ENCODE assay signal across 2 cellular contexts in the genomic region with DNA sequence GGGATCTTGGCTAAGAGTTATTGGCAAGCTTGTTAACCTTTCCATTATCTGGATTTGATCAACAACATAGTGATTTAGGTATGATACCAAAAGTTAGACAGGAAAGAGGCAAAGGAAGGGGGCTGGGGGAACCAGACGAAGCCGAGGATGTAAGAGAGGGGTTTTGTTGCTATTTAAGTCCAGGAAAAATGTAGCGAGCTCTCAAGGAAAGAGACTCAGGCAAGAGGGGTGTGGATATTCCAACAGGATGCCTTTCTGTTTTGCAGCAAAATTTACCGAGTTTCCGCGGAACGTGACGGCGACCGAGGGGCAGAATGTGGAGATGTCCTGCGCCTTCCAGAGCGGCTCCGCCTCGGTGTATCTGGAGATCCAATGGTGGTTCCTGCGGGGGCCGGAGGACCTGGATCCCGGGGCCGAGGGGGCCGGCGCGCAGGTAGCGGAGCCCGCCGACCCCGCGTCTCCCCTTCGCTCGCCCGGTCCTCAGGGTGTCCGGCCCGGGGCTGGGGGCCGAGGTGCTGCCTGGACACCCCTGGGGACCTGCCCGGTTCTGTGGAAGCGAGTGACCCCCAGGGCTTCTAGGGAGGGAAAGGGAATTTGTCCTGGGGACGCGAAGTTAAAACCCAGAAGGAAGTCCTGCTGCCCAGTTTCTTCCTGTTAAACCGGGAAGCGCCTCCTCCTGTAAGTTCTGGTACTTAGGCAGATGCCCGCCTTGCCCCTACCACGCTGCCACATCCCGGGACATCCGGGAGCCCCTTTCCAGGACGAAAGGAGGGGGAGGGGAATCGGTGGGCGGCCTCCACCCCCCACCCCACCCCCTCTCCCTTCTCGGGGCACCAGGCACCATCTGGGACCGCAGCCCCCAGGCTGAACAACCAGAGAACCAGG.
TF ChIP-seq lines count a peak whose summit lies in the region.

No MANE protein-coding gene starts in this region.

TF ChIP-seq in SK-N-SH, 30 proteins besides CTCF, POLR2A, EP300 and RAD21:
- no peak for TF ChIP-seq SMC3 (IDR thresholded peaks at IDR 0.05; ENCODE audit: low read depth, low read length)
- TF ChIP-seq, protein P1, sequence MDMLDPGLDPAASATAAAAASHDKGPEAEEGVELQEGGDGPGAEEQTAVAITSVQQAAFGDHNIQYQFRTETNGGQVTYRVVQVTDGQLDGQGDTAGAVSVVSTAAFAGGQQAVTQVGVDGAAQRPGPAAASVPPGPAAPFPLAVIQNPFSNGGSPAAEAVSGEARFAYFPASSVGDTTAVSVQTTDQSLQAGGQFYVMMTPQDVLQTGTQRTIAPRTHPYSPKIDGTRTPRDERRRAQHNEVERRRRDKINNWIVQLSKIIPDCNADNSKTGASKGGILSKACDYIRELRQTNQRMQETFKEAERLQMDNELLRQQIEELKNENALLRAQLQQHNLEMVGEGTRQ (IDR thresholded peaks at IDR 0.05; ENCODE audit: borderline replicate concordance, low read depth, low read length): no peak
- no peak for TF ChIP-seq TCF12 (IDR thresholded peaks at IDR 0.05)
- no peak for TF ChIP-seq SIN3A (IDR thresholded peaks at IDR 0.05; ENCODE audit: borderline replicate concordance, low read depth, low read length)
- TF ChIP-seq JUND (IDR thresholded peaks at IDR 0.05): no peak
- TF ChIP-seq, protein P2, sequence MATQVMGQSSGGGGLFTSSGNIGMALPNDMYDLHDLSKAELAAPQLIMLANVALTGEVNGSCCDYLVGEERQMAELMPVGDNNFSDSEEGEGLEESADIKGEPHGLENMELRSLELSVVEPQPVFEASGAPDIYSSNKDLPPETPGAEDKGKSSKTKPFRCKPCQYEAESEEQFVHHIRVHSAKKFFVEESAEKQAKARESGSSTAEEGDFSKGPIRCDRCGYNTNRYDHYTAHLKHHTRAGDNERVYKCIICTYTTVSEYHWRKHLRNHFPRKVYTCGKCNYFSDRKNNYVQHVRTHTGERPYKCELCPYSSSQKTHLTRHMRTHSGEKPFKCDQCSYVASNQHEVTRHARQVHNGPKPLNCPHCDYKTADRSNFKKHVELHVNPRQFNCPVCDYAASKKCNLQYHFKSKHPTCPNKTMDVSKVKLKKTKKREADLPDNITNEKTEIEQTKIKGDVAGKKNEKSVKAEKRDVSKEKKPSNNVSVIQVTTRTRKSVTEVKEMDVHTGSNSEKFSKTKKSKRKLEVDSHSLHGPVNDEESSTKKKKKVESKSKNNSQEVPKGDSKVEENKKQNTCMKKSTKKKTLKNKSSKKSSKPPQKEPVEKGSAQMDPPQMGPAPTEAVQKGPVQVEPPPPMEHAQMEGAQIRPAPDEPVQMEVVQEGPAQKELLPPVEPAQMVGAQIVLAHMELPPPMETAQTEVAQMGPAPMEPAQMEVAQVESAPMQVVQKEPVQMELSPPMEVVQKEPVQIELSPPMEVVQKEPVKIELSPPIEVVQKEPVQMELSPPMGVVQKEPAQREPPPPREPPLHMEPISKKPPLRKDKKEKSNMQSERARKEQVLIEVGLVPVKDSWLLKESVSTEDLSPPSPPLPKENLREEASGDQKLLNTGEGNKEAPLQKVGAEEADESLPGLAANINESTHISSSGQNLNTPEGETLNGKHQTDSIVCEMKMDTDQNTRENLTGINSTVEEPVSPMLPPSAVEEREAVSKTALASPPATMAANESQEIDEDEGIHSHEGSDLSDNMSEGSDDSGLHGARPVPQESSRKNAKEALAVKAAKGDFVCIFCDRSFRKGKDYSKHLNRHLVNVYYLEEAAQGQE (IDR thresholded peaks at IDR 0.05; ENCODE audit: low read depth, low read length): no peak
- TF ChIP-seq FOXM1 (IDR thresholded peaks at IDR 0.05; ENCODE audit: low read depth): no peak
- no peak for TF ChIP-seq YY1 (IDR thresholded peaks at IDR 0.05; ENCODE audit: low read depth)
- TF ChIP-seq, protein P3, sequence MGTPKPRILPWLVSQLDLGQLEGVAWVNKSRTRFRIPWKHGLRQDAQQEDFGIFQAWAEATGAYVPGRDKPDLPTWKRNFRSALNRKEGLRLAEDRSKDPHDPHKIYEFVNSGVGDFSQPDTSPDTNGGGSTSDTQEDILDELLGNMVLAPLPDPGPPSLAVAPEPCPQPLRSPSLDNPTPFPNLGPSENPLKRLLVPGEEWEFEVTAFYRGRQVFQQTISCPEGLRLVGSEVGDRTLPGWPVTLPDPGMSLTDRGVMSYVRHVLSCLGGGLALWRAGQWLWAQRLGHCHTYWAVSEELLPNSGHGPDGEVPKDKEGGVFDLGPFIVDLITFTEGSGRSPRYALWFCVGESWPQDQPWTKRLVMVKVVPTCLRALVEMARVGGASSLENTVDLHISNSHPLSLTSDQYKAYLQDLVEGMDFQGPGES (IDR thresholded peaks at IDR 0.05; ENCODE audit: low read depth, low read length): no peak
- TF ChIP-seq GATA2 (CRISPR knock-in tag; IDR thresholded peaks at IDR 0.05): no peak
TF ChIP-seq in SK-N-SH: peak in this region for 0.

TF ChIP-seq in SK-N-SH treated with all-trans-retinoic acid at 6 μM for 48 hours, 23 proteins besides CTCF, POLR2A, EP300 and RAD21:
- TF ChIP-seq BACH2 (CRISPR knock-in tag; IDR thresholded peaks at IDR 0.05; ENCODE audit: borderline replicate concordance): no peak
- no peak for TF ChIP-seq ZFP30 (CRISPR knock-in tag; IDR thresholded peaks at IDR 0.05)
- no peak for TF ChIP-seq ZNF8 (CRISPR knock-in tag; IDR thresholded peaks at IDR 0.05)
- TF ChIP-seq ISL1 (CRISPR knock-in tag; IDR thresholded peaks at IDR 0.05): no peak
- TF ChIP-seq, protein P4, sequence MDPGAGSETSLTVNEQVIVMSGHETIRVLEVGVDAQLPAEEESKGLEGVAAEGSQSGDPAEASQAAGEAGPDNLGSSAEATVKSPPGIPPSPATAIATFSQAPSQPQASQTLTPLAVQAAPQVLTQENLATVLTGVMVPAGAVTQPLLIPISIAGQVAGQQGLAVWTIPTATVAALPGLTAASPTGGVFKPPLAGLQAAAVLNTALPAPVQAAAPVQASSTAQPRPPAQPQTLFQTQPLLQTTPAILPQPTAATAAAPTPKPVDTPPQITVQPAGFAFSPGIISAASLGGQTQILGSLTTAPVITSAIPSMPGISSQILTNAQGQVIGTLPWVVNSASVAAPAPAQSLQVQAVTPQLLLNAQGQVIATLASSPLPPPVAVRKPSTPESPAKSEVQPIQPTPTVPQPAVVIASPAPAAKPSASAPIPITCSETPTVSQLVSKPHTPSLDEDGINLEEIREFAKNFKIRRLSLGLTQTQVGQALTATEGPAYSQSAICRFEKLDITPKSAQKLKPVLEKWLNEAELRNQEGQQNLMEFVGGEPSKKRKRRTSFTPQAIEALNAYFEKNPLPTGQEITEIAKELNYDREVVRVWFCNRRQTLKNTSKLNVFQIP (CRISPR knock-in tag; IDR thresholded peaks at IDR 0.05; ENCODE audit: borderline replicate concordance, low read depth): no peak
- no peak for TF ChIP-seq OSR1 (CRISPR knock-in tag; IDR thresholded peaks at IDR 0.05)
- no peak for TF ChIP-seq RARB (CRISPR knock-in tag; IDR thresholded peaks at IDR 0.05)
- TF ChIP-seq, protein P5, sequence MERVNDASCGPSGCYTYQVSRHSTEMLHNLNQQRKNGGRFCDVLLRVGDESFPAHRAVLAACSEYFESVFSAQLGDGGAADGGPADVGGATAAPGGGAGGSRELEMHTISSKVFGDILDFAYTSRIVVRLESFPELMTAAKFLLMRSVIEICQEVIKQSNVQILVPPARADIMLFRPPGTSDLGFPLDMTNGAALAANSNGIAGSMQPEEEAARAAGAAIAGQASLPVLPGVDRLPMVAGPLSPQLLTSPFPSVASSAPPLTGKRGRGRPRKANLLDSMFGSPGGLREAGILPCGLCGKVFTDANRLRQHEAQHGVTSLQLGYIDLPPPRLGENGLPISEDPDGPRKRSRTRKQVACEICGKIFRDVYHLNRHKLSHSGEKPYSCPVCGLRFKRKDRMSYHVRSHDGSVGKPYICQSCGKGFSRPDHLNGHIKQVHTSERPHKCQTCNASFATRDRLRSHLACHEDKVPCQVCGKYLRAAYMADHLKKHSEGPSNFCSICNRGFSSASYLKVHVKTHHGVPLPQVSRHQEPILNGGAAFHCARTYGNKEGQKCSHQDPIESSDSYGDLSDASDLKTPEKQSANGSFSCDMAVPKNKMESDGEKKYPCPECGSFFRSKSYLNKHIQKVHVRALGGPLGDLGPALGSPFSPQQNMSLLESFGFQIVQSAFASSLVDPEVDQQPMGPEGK (CRISPR knock-in tag; IDR thresholded peaks at IDR 0.05; ENCODE audit: borderline replicate concordance): no peak
- TF ChIP-seq, protein P6, sequence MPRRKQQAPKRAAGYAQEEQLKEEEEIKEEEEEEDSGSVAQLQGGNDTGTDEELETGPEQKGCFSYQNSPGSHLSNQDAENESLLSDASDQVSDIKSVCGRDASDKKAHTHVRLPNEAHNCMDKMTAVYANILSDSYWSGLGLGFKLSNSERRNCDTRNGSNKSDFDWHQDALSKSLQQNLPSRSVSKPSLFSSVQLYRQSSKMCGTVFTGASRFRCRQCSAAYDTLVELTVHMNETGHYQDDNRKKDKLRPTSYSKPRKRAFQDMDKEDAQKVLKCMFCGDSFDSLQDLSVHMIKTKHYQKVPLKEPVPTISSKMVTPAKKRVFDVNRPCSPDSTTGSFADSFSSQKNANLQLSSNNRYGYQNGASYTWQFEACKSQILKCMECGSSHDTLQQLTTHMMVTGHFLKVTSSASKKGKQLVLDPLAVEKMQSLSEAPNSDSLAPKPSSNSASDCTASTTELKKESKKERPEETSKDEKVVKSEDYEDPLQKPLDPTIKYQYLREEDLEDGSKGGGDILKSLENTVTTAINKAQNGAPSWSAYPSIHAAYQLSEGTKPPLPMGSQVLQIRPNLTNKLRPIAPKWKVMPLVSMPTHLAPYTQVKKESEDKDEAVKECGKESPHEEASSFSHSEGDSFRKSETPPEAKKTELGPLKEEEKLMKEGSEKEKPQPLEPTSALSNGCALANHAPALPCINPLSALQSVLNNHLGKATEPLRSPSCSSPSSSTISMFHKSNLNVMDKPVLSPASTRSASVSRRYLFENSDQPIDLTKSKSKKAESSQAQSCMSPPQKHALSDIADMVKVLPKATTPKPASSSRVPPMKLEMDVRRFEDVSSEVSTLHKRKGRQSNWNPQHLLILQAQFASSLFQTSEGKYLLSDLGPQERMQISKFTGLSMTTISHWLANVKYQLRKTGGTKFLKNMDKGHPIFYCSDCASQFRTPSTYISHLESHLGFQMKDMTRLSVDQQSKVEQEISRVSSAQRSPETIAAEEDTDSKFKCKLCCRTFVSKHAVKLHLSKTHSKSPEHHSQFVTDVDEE (CRISPR knock-in tag; IDR thresholded peaks at IDR 0.05): no peak
- TF ChIP-seq, protein P7, sequence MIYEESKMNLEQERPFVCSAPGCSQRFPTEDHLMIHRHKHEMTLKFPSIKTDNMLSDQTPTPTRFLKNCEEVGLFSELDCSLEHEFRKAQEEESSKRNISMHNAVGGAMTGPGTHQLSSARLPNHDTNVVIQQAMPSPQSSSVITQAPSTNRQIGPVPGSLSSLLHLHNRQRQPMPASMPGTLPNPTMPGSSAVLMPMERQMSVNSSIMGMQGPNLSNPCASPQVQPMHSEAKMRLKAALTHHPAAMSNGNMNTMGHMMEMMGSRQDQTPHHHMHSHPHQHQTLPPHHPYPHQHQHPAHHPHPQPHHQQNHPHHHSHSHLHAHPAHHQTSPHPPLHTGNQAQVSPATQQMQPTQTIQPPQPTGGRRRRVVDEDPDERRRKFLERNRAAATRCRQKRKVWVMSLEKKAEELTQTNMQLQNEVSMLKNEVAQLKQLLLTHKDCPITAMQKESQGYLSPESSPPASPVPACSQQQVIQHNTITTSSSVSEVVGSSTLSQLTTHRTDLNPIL (CRISPR knock-in tag; IDR thresholded peaks at IDR 0.05; ENCODE audit: low read depth): no peak
- TF ChIP-seq ZC3H10 (CRISPR knock-in tag; IDR thresholded peaks at IDR 0.05): no peak
- TF ChIP-seq ESRRG (CRISPR knock-in tag; IDR thresholded peaks at IDR 0.05): no peak
- no peak for TF ChIP-seq PPARA (CRISPR knock-in tag; IDR thresholded peaks at IDR 0.05; ENCODE audit: borderline replicate concordance)
- TF ChIP-seq CSDC2 (CRISPR knock-in tag; IDR thresholded peaks at IDR 0.05): no peak
- no peak for TF ChIP-seq ZFP3 (CRISPR knock-in tag; IDR thresholded peaks at IDR 0.05)
